11 cellular contexts compared by ENCODE assay signal in the genomic region with DNA sequence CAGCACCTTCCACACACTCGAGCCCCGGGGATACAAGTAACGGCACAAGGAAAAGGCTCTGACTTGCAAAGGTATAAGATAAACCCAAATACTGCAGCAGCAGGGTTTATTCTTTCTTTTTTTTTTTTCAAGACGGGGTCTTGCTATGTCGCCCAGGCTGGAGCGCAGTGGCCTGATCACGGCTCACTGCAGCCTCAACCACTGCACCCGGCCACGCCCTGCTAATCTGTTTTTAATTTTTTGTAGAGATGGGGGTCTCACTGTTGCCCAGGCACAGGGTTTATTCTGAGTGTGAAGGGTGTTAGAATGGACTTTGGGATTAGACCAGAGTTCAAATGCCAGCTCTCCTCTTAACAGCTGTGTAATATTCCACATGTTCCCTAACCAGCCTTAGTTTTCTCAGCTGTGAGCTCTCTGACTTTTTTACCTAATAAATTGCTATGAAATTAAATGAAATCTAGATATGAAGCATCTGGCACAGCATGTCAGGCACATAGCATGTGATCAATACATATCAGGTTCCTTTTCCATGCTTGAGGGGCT.
"Had no signal": no experiment of that assay in that cellular context is flagged by ENCODE, and none has a peak within 500 bp of the region (broad histone marks: within the 10 kb centered on the region; RNA-seq: fewer than 3 reads in every experiment).

No MANE protein-coding gene starts in this region.

- H3K27ac ChIP-seq: foreskin keratinocyte, tibial artery, upper lobe of right lung had no signal

- H3K36me3 ChIP-seq: tibial artery, upper lobe of right lung had no signal

- H3K36me3 Mint-ChIP-seq: naive thymus-derived CD8-positive, alpha-beta T cell had no signal

- H3K27me3 Mint-ChIP-seq: central memory CD8-positive, alpha-beta T cell had no signal

- H3K9me3 ChIP-seq: mucosa of descending colon, tibial artery, upper lobe of right lung had no signal

- H3K9me3 Mint-ChIP-seq: central memory CD8-positive, alpha-beta T cell; naive thymus-derived CD8-positive, alpha-beta T cell had no signal

- ATAC-seq: mucosa of descending colon; naive thymus-derived CD8-positive, alpha-beta T cell; right cardiac atrium had no signal

- H3K4me3 Mint-ChIP-seq: central memory CD8-positive, alpha-beta T cell; naive thymus-derived CD8-positive, alpha-beta T cell had no signal

- H3K4me3 ChIP-seq: mucosa of descending colon, tibial artery, upper lobe of right lung had no signal

- DNase-seq: effector memory CD4-positive, alpha-beta T cell; mucosa of descending colon; naive thymus-derived CD8-positive, alpha-beta T cell; small intestine; stimulated activated CD4-positive, alpha-beta T cell treated with anti-CD3 and anti-CD28 coated beads, Interleukin-12 subunit alpha, Interleukin-12 subunit beta, amount 100 ng/mL, for 4 hours; stimulated activated naive CD4-positive, alpha-beta T cell treated with Interleukin-2 at 50 U/mL for 16 hours had no signal

- H3K27me3 ChIP-seq: foreskin keratinocyte, tibial artery, upper lobe of right lung had no signal

- H3K4me1 Mint-ChIP-seq: central memory CD8-positive, alpha-beta T cell had no signal
